ENCODE assay signal across 8 cellular contexts in the genomic region with DNA sequence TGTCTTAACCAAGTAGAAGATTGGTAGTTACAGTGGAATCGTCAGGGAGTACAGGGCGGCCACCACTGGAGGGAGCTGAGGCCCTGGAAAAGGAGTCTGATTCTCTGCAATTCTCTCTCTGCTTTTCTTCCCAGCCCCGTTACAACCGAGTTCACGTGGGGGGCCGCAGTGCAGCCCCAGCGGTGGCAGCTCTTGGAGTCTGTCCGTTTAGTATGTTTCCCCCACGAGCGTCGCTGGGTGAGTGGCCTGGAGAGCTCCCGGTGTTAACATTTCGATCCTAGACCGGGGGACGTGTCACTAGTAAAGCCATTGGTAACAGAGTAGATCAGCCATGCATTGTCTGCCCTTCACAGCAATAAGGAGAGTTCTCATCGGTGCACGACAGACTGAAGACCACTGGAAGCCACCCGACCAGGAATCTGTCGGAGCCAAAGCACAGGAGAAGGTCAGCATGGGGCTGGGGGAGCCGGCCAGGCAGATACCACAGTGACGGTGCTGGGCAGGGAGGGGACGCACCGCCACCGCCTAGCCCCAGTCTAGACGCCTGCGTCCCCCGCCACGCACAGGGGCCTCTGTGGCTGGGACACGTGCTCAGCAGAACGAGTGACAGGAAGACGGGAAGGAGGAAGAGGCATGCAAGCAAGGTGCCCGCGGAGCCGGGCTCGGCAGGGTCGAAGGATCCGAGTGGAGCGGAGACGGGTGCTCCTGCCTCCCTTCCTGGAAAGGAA. TPM values are rescaled to one million over a fixed set of nuclear protein-coding genes. Genes with fewer than 3 reads are reported as not detected.
A peak's percentile ranks its signal among the peaks of the same experiment; 100 is the strongest.
DNase-seq lines count a peak whose midpoint lies in the region; ATAC-seq and TF ChIP-seq lines count a peak whose summit lies in the region.

No MANE protein-coding gene starts in this region.

- DNase-seq in AG20443 (ENCODE audit: low spot score) (peak; percentile 59), hippocampal formation (lab: John Stamatoyannopoulos, UW) (peak; percentile 18 to 68), NCI-H2107 (lab: John Stamatoyannopoulos, UW) (no peak), NK-92 (lab: John Stamatoyannopoulos, UW; ENCODE audit: unreplicated experiment) (no peak)
- peak in 1 of 2 donors; percentile 41 for DNase-seq in activated T-cell treated with anti-CD3 and anti-CD28 coated beads, Interleukin-2, amount 50 U/mL, for 72 hours
- DNase-seq in stimulated activated CD4-positive, alpha-beta T cell treated with anti-CD3 and anti-CD28 coated beads, Interleukin-12 subunit alpha, Interleukin-12 subunit beta, amount 100 ng/mL, for 4 hours = no peak

- peak overlapping the region; percentile 49 for H3K27ac Mint-ChIP-seq in activated T-cell treated with anti-CD3 and anti-CD28 coated beads, Interleukin-2, amount 50 U/mL, for 72 hours

- H3K36me3 Mint-ChIP-seq in activated T-cell treated with anti-CD3 and anti-CD28 coated beads, Interleukin-2, amount 50 U/mL, for 72 hours (ENCODE audit: insufficient read depth in 2 of 2) = peaks cover 9 to 25% of the 10 kb centered on the region in 2 donors

- peaks cover 38% of the 10 kb centered on the region for H3K4me1 Mint-ChIP-seq in activated T-cell treated with anti-CD3 and anti-CD28 coated beads, Interleukin-2, amount 50 U/mL, for 72 hours (ENCODE audit: low read depth)

- in situ Hi-C loops in GM18951 (cut with MboI; ENCODE audit: low sequenced_read_pairs, unreplicated experiment) = no loop called here

- peak; percentile 7 for TF ChIP-seq POLR2A in GM18951 (IDR thresholded peaks at IDR 0.05; ENCODE audit: extremely low read depth, insufficient read depth, insufficient read length)

- H3K27me3 Mint-ChIP-seq in activated T-cell treated with anti-CD3 and anti-CD28 coated beads, Interleukin-2, amount 50 U/mL, for 72 hours (ENCODE audit: low read depth) = no peaks in the 10 kb centered on the region

- no peaks in the 10 kb centered on the region for H3K9me3 Mint-ChIP-seq in activated T-cell treated with anti-CD3 and anti-CD28 coated beads, Interleukin-2, amount 50 U/mL, for 72 hours

- no peak for ATAC-seq in activated T-cell treated with anti-CD3 and anti-CD28 coated beads, Interleukin-2, amount 50 U/mL, for 72 hours (replicated peaks in 1 of 2)
- no peak for ATAC-seq in esophagus mucosa

- no peak overlapping the region for H3K4me3 Mint-ChIP-seq in activated T-cell treated with anti-CD3 and anti-CD28 coated beads, Interleukin-2, amount 50 U/mL, for 72 hours

RNA-seq across cellular contexts. Expression of a gene that starts 15.7 kb away (rescaled TPM):
- total RNA-seq in activated T-cell treated with anti-CD3 and anti-CD28 coated beads, Interleukin-2, amount 50 U/mL, for 72 hours = 10 to 100 TPM; 42.8 to 74.5 TPM
- total RNA-seq in esophagus mucosa = 50.0 TPM

RNA-seq across cellular contexts. Expression of a gene that starts 28.9 kb away (rescaled TPM):
- total RNA-seq in activated T-cell treated with anti-CD3 and anti-CD28 coated beads, Interleukin-2, amount 50 U/mL, for 72 hours = 100 to 1,000 TPM; 166 to 170 TPM
- total RNA-seq in esophagus mucosa = 65.7 TPM

RNA-seq across cellular contexts. Expression of a gene that starts 31.9 kb away (rescaled TPM):
- 10 to 100 TPM; 76.9 to 78.8 TPM for total RNA-seq in activated T-cell treated with anti-CD3 and anti-CD28 coated beads, Interleukin-2, amount 50 U/mL, for 72 hours
- 23.2 TPM for total RNA-seq in esophagus mucosa

Comparison
In these comparisons a context has a peak if more than half of its experiments do, and no peak if none do; other contexts are left out.
1. DNase-seq: peak in AG20443 (single experiment) and hippocampal formation (2 of 2); none in NCI-H2107 (single experiment), stimulated activated CD4-positive, alpha-beta T cell treated with anti-CD3 and anti-CD28 coated beads, Interleukin-12 subunit alpha, Interleukin-12 subunit beta, amount 100 ng/mL, for 4 hours (single experiment) and NK-92 (single experiment).